Comparison of ENCODE assay signal across 8 cellular contexts in genomic region chr9:124764774-124765438, GRCh38. TPM values are rescaled to one million over a fixed set of nuclear protein-coding genes. Genes with fewer than 3 reads are reported as not detected.
DNase-seq lines count a peak whose midpoint lies in the region; ATAC-seq, FAIRE-seq and TF ChIP-seq lines count a peak whose summit lies in the region.

No MANE protein-coding gene starts in this region.

- TF ChIP-seq CTCF in GM12872 (IDR thresholded peaks at IDR 0.05; ENCODE audit: insufficient read depth, low read depth, low read length) (peak; percentile 41), astrocyte (IDR thresholded peaks at IDR 0.05; ENCODE audit: insufficient read depth, low read depth, low read length) (peak; percentile 22), neural crest cell (conservative IDR thresholded peaks at IDR 0.05) (peak; percentile 52)

- no peak overlapping the region for H3K27ac Mint-ChIP-seq in astrocyte (ENCODE audit: unreplicated experiment)
- no peak overlapping the region for H3K27ac Mint-ChIP-seq in neural crest cell (ENCODE audit: unreplicated experiment)

- H3K27me3 Mint-ChIP-seq in astrocyte (ENCODE audit: low read depth, unreplicated experiment) (no peaks in the 10 kb centered on the region), neural crest cell (ENCODE audit: low read depth) (peaks cover 88% of the 10 kb centered on the region)

- H3K4me1 Mint-ChIP-seq in astrocyte (ENCODE audit: low read depth, unreplicated experiment): peaks cover 40% of the 10 kb centered on the region
- peaks cover 18% of the 10 kb centered on the region for H3K4me1 Mint-ChIP-seq in neural crest cell

- peaks cover 19% of the 10 kb centered on the region for H4K20me1 ChIP-seq in astrocyte (ENCODE audit: insufficient read depth, low read length)

- no peak for FAIRE-seq in astrocyte (lab: Jason Lieb, UNC)

- ATAC-seq in HG02588 (IDR thresholded peaks at IDR 0.05; ENCODE audit: unreplicated experiment) (no peak), HG03521 (IDR thresholded peaks at IDR 0.05; ENCODE audit: unreplicated experiment) (no peak), GM21786 (IDR thresholded peaks at IDR 0.05; ENCODE audit: unreplicated experiment) (no peak)

- H3K4me1 ChIP-seq in astrocyte (ENCODE audit: insufficient read depth, low read length): peaks cover 6% of the 10 kb centered on the region

- TF ChIP-seq EP300 in Ishikawa (IDR thresholded peaks at IDR 0.05; ENCODE audit: borderline replicate concordance): no peak

- no peaks in the 10 kb centered on the region for H3K36me3 ChIP-seq in astrocyte (ENCODE audit: insufficient read depth, low read length)

- no peak overlapping the region for H2AFZ ChIP-seq in astrocyte (ENCODE audit: low read depth, low read length)

- H3K9me3 Mint-ChIP-seq in astrocyte (ENCODE audit: unreplicated experiment) (no peaks in the 10 kb centered on the region), neural crest cell (no peaks in the 10 kb centered on the region)

- peaks cover 44% of the 10 kb centered on the region for H3K27me3 ChIP-seq in astrocyte (ENCODE audit: insufficient read depth, low read length)

- H3K4me2 ChIP-seq in astrocyte (ENCODE audit: low read length): no peak overlapping the region

- H3K9me3 ChIP-seq in astrocyte (ENCODE audit: insufficient read depth, low read depth, low read length): no peaks in the 10 kb centered on the region

- no peak for DNase-seq in astrocyte (ENCODE audit: low read depth)
- DNase-seq in neural crest cell (ENCODE audit: low read depth, low spot score): no peak
- no peak for DNase-seq in HuH-7.5 (ENCODE audit: low spot score)

- H3K4me3 Mint-ChIP-seq in astrocyte (ENCODE audit: unreplicated experiment): no peak overlapping the region
- H3K4me3 Mint-ChIP-seq in neural crest cell: no peak overlapping the region

- H3K4me3 ChIP-seq in astrocyte (ENCODE audit: insufficient read depth, low read depth, low read length): no peak overlapping the region

- H3K9ac ChIP-seq in astrocyte (ENCODE audit: low read length): no peak overlapping the region

- H3K36me3 Mint-ChIP-seq in astrocyte (ENCODE audit: low read depth, unreplicated experiment) (peaks cover 2% of the 10 kb centered on the region), neural crest cell (ENCODE audit: low read depth) (no peaks in the 10 kb centered on the region)

- H3K79me2 ChIP-seq in astrocyte (ENCODE audit: insufficient read depth, low read length): no peaks in the 10 kb centered on the region

- no peak overlapping the region for H3K27ac ChIP-seq in astrocyte (ENCODE audit: low read depth, low read length)

- peak; percentile 50; the same call in 1 of the 2 replicates for TF ChIP-seq RAD21 in Ishikawa (IDR thresholded peaks at IDR 0.05; ENCODE audit: low read depth)

TF ChIP-seq in Ishikawa, 13 proteins besides CTCF, POLR2A, EP300 and RAD21:
- no peak for TF ChIP-seq FOXM1 (IDR thresholded peaks at IDR 0.05; ENCODE audit: borderline replicate concordance, low read depth)
- no peak for TF ChIP-seq REST (IDR thresholded peaks at IDR 0.05; ENCODE audit: low read depth)
- no peak for TF ChIP-seq YY1 (IDR thresholded peaks at IDR 0.05; ENCODE audit: low read depth)
- no peak for TF ChIP-seq MAX (IDR thresholded peaks at IDR 0.05)
- no peak for TF ChIP-seq CREB1 (IDR thresholded peaks at IDR 0.05; ENCODE audit: low read depth)
- TF ChIP-seq TEAD4 (IDR thresholded peaks at IDR 0.05): no peak

RNA-seq across cellular contexts. Expression of gene NR6A1, which starts 6.2 kb away (rescaled TPM):
- 14.5 and 20.8 TPM in 2 replicates for total RNA-seq in astrocyte
- total RNA-seq in neural crest cell: 60.7 and 63.7 TPM in 2 replicates

RNA-seq across cellular contexts. Expression of gene OLFML2A, which starts 12.0 kb away (rescaled TPM):
- total RNA-seq in astrocyte: 148 and 179 TPM in 2 replicates
- 0.09 and 0.14 TPM in 2 replicates for total RNA-seq in neural crest cell

Comparison
In these comparisons a context has a peak if more than half of its experiments do, and no peak if none do; other contexts are left out.
1. RNA of gene OLFML2A, which starts 12.0 kb away (total RNA-seq): 148 to 179 TPM in astrocyte; 0.09 to 0.14 TPM in neural crest cell; every median in the first group is over 100 times any median in the second.
2. Peak in every context shown above with its lines, with median percentiles within 50 percentile points of each other: CTCF ChIP-seq.